In the genomic region with DNA sequence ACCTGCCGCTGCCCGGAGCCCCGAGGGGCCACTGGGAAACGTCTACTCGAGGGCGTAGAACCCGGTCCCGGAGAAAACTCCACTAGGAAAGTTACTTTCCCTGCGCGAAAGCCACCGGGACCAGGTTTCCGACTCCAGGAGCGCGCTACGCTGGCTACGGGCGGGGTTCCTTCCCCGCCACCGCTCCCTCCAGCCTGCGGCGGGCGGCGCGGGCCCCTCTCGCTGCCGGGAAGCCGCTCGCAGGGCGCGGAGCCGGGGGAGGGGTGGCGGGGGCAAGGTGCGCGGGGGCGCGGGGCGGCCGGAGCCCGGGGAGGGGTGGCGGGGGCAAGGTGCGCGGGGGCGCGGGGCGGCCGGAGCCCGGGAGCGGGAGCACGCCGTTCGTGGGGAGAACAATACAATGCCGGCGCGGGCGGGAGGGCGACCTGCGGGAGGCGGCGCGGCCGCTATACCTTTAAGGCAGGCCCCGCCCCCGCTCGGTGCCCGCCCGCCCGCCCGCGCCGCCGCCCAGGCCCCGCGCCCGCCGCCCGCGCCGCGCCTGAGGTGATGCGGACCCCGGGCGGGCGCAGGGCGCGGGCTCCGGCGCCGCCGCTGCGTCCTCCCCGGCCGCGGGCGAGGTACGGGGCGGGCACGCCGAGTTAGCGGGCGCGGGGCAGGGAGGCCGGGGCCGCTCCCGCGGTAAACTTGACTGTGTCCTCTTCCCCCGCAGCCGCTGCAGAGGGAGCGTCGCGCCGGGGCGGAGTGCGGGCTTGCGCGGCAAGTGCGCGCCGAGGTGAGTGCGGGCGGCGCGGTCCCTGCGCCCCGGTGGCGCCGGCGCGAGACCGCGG, we compare ENCODE assay signal across 1 cellular context.
TF ChIP-seq lines count a peak whose summit lies in the region.

No MANE protein-coding gene starts in this region.

TF ChIP-seq in GM23338, 12 proteins besides CTCF, POLR2A, EP300 and RAD21 (continued from another document):
- TF ChIP-seq, protein P1, sequence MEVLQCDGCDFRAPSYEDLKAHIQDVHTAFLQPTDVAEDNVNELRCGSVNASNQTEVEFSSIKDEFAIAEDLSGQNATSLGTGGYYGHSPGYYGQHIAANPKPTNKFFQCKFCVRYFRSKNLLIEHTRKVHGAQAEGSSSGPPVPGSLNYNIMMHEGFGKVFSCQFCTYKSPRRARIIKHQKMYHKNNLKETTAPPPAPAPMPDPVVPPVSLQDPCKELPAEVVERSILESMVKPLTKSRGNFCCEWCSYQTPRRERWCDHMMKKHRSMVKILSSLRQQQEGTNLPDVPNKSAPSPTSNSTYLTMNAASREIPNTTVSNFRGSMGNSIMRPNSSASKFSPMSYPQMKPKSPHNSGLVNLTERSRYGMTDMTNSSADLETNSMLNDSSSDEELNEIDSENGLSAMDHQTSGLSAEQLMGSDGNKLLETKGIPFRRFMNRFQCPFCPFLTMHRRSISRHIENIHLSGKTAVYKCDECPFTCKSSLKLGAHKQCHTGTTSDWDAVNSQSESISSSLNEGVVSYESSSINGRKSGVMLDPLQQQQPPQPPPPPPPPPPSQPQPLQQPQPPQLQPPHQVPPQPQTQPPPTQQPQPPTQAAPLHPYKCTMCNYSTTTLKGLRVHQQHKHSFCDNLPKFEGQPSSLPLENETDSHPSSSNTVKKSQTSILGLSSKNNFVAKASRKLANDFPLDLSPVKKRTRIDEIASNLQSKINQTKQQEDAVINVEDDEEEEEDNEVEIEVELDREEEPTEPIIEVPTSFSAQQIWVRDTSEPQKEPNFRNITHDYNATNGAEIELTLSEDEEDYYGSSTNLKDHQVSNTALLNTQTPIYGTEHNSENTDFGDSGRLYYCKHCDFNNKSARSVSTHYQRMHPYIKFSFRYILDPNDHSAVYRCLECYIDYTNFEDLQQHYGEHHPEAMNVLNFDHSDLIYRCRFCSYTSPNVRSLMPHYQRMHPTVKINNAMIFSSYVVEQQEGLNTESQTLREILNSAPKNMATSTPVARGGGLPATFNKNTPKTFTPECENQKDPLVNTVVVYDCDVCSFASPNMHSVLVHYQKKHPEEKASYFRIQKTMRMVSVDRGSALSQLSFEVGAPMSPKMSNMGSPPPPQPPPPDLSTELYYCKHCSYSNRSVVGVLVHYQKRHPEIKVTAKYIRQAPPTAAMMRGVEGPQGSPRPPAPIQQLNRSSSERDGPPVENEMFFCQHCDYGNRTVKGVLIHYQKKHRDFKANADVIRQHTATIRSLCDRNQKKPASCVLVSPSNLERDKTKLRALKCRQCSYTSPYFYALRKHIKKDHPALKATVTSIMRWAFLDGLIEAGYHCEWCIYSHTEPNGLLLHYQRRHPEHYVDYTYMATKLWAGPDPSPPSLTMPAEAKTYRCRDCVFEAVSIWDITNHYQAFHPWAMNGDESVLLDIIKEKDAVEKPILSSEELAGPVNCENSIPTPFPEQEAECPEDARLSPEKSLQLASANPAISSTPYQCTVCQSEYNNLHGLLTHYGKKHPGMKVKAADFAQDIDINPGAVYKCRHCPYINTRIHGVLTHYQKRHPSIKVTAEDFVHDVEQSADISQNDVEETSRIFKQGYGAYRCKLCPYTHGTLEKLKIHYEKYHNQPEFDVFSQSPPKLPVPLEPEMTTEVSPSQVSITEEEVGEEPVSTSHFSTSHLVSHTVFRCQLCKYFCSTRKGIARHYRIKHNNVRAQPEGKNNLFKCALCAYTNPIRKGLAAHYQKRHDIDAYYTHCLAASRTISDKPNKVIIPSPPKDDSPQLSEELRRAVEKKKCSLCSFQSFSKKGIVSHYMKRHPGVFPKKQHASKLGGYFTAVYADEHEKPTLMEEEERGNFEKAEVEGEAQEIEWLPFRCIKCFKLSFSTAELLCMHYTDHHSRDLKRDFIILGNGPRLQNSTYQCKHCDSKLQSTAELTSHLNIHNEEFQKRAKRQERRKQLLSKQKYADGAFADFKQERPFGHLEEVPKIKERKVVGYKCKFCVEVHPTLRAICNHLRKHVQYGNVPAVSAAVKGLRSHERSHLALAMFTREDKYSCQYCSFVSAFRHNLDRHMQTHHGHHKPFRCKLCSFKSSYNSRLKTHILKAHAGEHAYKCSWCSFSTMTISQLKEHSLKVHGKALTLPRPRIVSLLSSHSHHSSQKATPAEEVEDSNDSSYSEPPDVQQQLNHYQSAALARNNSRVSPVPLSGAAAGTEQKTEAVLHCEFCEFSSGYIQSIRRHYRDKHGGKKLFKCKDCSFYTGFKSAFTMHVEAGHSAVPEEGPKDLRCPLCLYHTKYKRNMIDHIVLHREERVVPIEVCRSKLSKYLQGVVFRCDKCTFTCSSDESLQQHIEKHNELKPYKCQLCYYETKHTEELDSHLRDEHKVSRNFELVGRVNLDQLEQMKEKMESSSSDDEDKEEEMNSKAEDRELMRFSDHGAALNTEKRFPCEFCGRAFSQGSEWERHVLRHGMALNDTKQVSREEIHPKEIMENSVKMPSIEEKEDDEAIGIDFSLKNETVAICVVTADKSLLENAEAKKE (CRISPR knock-in tag; IDR thresholded peaks at IDR 0.05): no peak
- TF ChIP-seq JUNB (IDR thresholded peaks at IDR 0.05; ENCODE audit: unreplicated experiment): no peak
